ENCODE assay signal across 20 cellular contexts in genomic region chr3:98002717-98003116, GRCh38.
"Had no signal": no experiment of that assay in that cellular context is flagged by ENCODE, and none has a peak within 500 bp of the region (broad histone marks: within the 10 kb centered on the region; RNA-seq: fewer than 3 reads in every experiment).

No MANE protein-coding gene starts in this region.

- H3K4me1 ChIP-seq: esophagus muscularis mucosa, foreskin keratinocyte, gastroesophageal sphincter, heart right ventricle, left lung, lower lobe of right lung had no signal

- H3K4me3 ChIP-seq: coronary artery, dorsolateral prefrontal cortex, esophagus muscularis mucosa, gastroesophageal sphincter, heart right ventricle, left lung, lower lobe of right lung, mucosa of descending colon had no signal

- DNase-seq: dermis blood vessel endothelial cell; dorsolateral prefrontal cortex; effector CD4-positive, alpha-beta T cell; effector memory CD4-positive, alpha-beta T cell; foreskin keratinocyte; glutamatergic neuron; head of caudate nucleus; heart right ventricle; hippocampal formation; left cardiac atrium; left lung; left ventricle myocardium superior; lower lobe of right lung; mesenchymal stem cell; mucosa of descending colon; naive B cell; naive thymus-derived CD8-positive, alpha-beta T cell had no signal

- H3K9me3 ChIP-seq: esophagus muscularis mucosa, gastroesophageal sphincter, heart right ventricle, left lung, lower lobe of right lung, mucosa of descending colon had no signal

- H3K36me3 ChIP-seq: esophagus muscularis mucosa, gastroesophageal sphincter, heart right ventricle, left lung, lower lobe of right lung had no signal

- ATAC-seq: foreskin keratinocyte; gastroesophageal sphincter; heart right ventricle; left cardiac atrium; left lung; left ventricle myocardium superior; lower lobe of right lung; mucosa of descending colon; naive thymus-derived CD8-positive, alpha-beta T cell had no signal

- H3K27me3 ChIP-seq: dorsolateral prefrontal cortex, esophagus muscularis mucosa, gastroesophageal sphincter, heart right ventricle, left lung had no signal

- H3K27ac ChIP-seq: coronary artery, dorsolateral prefrontal cortex, esophagus muscularis mucosa, foreskin keratinocyte, gastroesophageal sphincter, heart right ventricle, left lung, lower lobe of right lung had no signal
